ENCODE assay signal across 1 cellular context in genomic region chr10:45672201-45673073, GRCh38.
TF ChIP-seq lines count a peak whose summit lies in the region.

Gene ZFAND4, minus strand, starts transcription at chr10:45672772. Its CDS starts 9,047 bp downstream, at chr10:45663725.

TF ChIP-seq in GM23338, 12 proteins besides CTCF, POLR2A, EP300 and RAD21 (continued from another document):
- no peak for TF ChIP-seq ZNF462 (CRISPR knock-in tag; IDR thresholded peaks at IDR 0.05)
